In genomic region chr7:22110227-22110839, GRCh38 we compare ENCODE assay signal across 8 cellular contexts.
DNase-seq lines count a peak whose midpoint lies in the region; ATAC-seq and TF ChIP-seq lines count a peak whose summit lies in the region.

No MANE protein-coding gene starts in this region.

- 30 to 33% methylated on average over 5 to 6 of the region's 6 CpGs for WGBS in endodermal cell (ENCODE audit: insufficient coverage in 1 of 2, insufficient read length in 1 of 2), 2 experiments

- no peak overlapping the region for H3K4me3 Mint-ChIP-seq in endodermal cell

- H3K27me3 ChIP-seq in BJ (ENCODE audit: control insufficient read depth, insufficient read depth, low read length) = no peaks in the 10 kb centered on the region
- no peaks in the 10 kb centered on the region for H3K27me3 ChIP-seq in endodermal cell (ENCODE audit: control insufficient read depth, insufficient read depth, low read length, poor library complexity, severe bottlenecking)

- peaks cover 2% of the 10 kb centered on the region for H3K4me1 Mint-ChIP-seq in endodermal cell

- no peaks in the 10 kb centered on the region for H3K9me3 Mint-ChIP-seq in endodermal cell

- no peaks in the 10 kb centered on the region for H3K27me3 Mint-ChIP-seq in endodermal cell (ENCODE audit: insufficient read depth)

- CTCF ChIA-PET in BJ (lab: Yijun Ruan, JAX) = interaction anchor here (0.6 to 5.5 kb wide), 46 partner anchors 8 to 681 kb away, joined by 3 to 89 read pairs (median 5); partner anchors contain the start of gene STEAP1B

- POLR2A ChIA-PET in BJ (lab: Charles Lee) = no interaction called here

- peak; percentile 75 for TF ChIP-seq CTCF in BJ (IDR thresholded peaks at IDR 0.05; ENCODE audit: insufficient read depth, low read depth, low read length)
- TF ChIP-seq CTCF in endodermal cell (conservative IDR thresholded peaks at IDR 0.05) = peak; percentile 88

- no peak overlapping the region for H3K9ac ChIP-seq in endodermal cell (ENCODE audit: extremely low read depth, low read length, poor library complexity, severe bottlenecking)

- H3K4me3 ChIP-seq in BJ (ENCODE audit: low read depth, low read length) = no peak overlapping the region
- H3K4me3 ChIP-seq in endodermal cell (ENCODE audit: low read length) = no peak overlapping the region

- H3K27ac ChIP-seq in endodermal cell (ENCODE audit: low read depth, low read length) = no peak overlapping the region

- DNase-seq in BJ (ENCODE audit: low read depth) (peak; percentile 38), HT1080 (ENCODE audit: low read depth) (peak; percentile 86), NOMO-1 treated with DMSO at 0.1 percent for 48 hours (lab: John Stamatoyannopoulos, UW; ENCODE audit: unreplicated experiment) (peak; percentile 59), endodermal cell (peak; percentile 89), midbrain (lab: John Stamatoyannopoulos, UW) (peak; percentile 95)
- DNase-seq in activated CD8-positive, alpha-beta memory T cell treated with anti-CD3 and anti-CD28 coated beads for 24 hours = peak; percentile 79
- DNase-seq in stimulated activated CD8-positive, alpha-beta memory T cell treated with anti-CD3 and anti-CD28 coated beads, Interleukin-7, amount 100 ng/mL, for 1 hour (ENCODE audit: low read depth in 2 of 2) = peak; percentile 8 to 18

- no peaks in the 10 kb centered on the region for H3K9me3 ChIP-seq in endodermal cell (ENCODE audit: control insufficient read depth, low read length)

- H3K27ac Mint-ChIP-seq in endodermal cell = no peak overlapping the region

- ATAC-seq in GM19328 (IDR thresholded peaks at IDR 0.05; ENCODE audit: unreplicated experiment) = peak; percentile 62

- H3K4me1 ChIP-seq in endodermal cell (ENCODE audit: control insufficient read depth, insufficient read depth, low read length) = no peaks in the 10 kb centered on the region

- no peaks in the 10 kb centered on the region for H3K36me3 Mint-ChIP-seq in endodermal cell (ENCODE audit: low read depth)

- H3K36me3 ChIP-seq in BJ (ENCODE audit: control insufficient read depth, insufficient read depth, low read length) (no peaks in the 10 kb centered on the region), endodermal cell (ENCODE audit: control insufficient read depth, insufficient read depth, low read length) (no peaks in the 10 kb centered on the region)

Comparison
In these comparisons a context has a peak if more than half of its experiments do, and no peak if none do; other contexts are left out.
1. DNase-seq: peak in every context shown above with its lines; median percentile 95 in midbrain; 89 in endodermal cell; 86 in HT1080; 79 in activated CD8-positive, alpha-beta memory T cell treated with anti-CD3 and anti-CD28 coated beads for 24 hours; 59 in NOMO-1 treated with DMSO at 0.1 percent for 48 hours; 38 in BJ; 13 in stimulated activated CD8-positive, alpha-beta memory T cell treated with anti-CD3 and anti-CD28 coated beads, Interleukin-7, amount 100 ng/mL, for 1 hour.